In the genomic region with DNA sequence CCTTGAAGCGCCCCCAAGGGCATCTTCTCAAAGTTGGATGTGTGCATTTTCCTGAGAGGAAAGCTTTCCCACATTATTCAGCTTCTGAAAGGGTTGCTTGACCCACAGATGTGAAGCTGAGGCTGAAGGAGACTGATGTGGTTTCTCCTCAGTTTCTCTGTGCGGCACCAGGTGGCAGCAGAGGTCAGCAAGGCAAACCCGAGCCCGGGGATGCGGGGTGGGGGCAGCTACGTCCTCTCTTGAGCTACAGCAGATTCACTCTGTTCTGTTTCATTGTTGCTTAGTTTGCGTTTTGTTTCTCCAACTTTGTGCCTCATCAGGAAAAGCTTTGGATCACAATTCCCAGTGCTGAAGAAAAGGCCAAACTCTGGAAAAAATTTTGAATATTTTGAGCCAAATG, we compare ENCODE assay signal across 8 cellular contexts.
DNase-seq lines count a peak whose midpoint lies in the region; ATAC-seq and TF ChIP-seq lines count a peak whose summit lies in the region.
"Not testable (repeated sequence)": the region's sequence is repeated elsewhere in the genome, so short reads cannot be mapped to it uniquely, and the experiment has no call there.

No MANE protein-coding gene starts in this region.

- H3K36me3 Mint-ChIP-seq in Calu3 (ENCODE audit: insufficient read depth, unreplicated experiment); T-cell; activated CD8-positive, alpha-beta memory T cell treated with anti-CD3 and anti-CD28 coated beads, Interleukin-2, amount 10 ng/mL, durations not matched to agents 7 days and 5 days; naive thymus-derived CD8-positive, alpha-beta T cell: not testable (repeated sequence)

- POLR2A ChIA-PET in T-cell (lab: Charles Lee); naive thymus-derived CD8-positive, alpha-beta T cell (lab: Charles Lee): not testable (repeated sequence)

- not testable (repeated sequence) for ATAC-seq in T-cell (replicated peaks in 1 of 4); activated CD8-positive, alpha-beta memory T cell treated with anti-CD3 and anti-CD28 coated beads, Interleukin-2, amount 10 ng/mL, durations not matched to agents 7 days and 5 days; Right ventricle myocardium inferior; naive thymus-derived CD8-positive, alpha-beta T cell; thoracic aorta (ENCODE audit: insufficient number of reproducible peaks, low FRiP score, low read depth)

- H3K27ac Mint-ChIP-seq in Calu3 (ENCODE audit: unreplicated experiment); T-cell; activated CD8-positive, alpha-beta memory T cell treated with anti-CD3 and anti-CD28 coated beads, Interleukin-2, amount 10 ng/mL, durations not matched to agents 7 days and 5 days; naive thymus-derived CD8-positive, alpha-beta T cell: not testable (repeated sequence)

- H3K9me3 Mint-ChIP-seq in Calu3 (ENCODE audit: low read depth, unreplicated experiment); T-cell; activated CD8-positive, alpha-beta memory T cell treated with anti-CD3 and anti-CD28 coated beads, Interleukin-2, amount 10 ng/mL, durations not matched to agents 7 days and 5 days (ENCODE audit: low read depth); naive thymus-derived CD8-positive, alpha-beta T cell: not testable (repeated sequence)

- not testable (repeated sequence) for H3K4me3 ChIP-seq in ascending aorta, thoracic aorta

- DNase-seq in Calu3 (peak; percentile 81), T-cell (peak in 33 of 34 experiments; percentile 6 to 65 (median 44)), ascending aorta (ENCODE audit: low spot score in 2 of 2) (peak in 1 of 2 donors; percentile 70), Right ventricle myocardium inferior (ENCODE audit: missing footprints) (peak; percentile 60), thoracic aorta (ENCODE audit: low spot score) (peak; percentile 7)
- DNase-seq in activated CD8-positive, alpha-beta memory T cell treated with anti-CD3 and anti-CD28 coated beads, Interleukin-2, amount 10 ng/mL, durations not matched to agents 7 days and 5 days, result peak; percentile 78
- DNase-seq in naive thymus-derived CD8-positive, alpha-beta T cell, result peak; percentile 12 to 78 (median 48)
- DNase-seq in stimulated activated CD4-positive, alpha-beta T cell treated with anti-CD3 and anti-CD28 coated beads, Interleukin-1b, Interleukin-23, amount 100 ng/mL, for 48 hours, result peak; percentile 75

- CTCF ChIA-PET in Calu3 (lab: Charles Lee); T-cell (lab: Charles Lee); activated CD8-positive, alpha-beta memory T cell treated with anti-CD3 and anti-CD28 coated beads, Interleukin-2, amount 10 ng/mL, durations not matched to agents 7 days and 5 days (lab: Charles Lee): not testable (repeated sequence)

- not testable (repeated sequence) for H3K4me1 Mint-ChIP-seq in Calu3 (ENCODE audit: low read depth, unreplicated experiment); T-cell; activated CD8-positive, alpha-beta memory T cell treated with anti-CD3 and anti-CD28 coated beads, Interleukin-2, amount 10 ng/mL, durations not matched to agents 7 days and 5 days; naive thymus-derived CD8-positive, alpha-beta T cell

- not testable (repeated sequence) for H3K27ac ChIP-seq in ascending aorta, thoracic aorta

- H3K27me3 Mint-ChIP-seq in Calu3 (ENCODE audit: unreplicated experiment); T-cell; activated CD8-positive, alpha-beta memory T cell treated with anti-CD3 and anti-CD28 coated beads, Interleukin-2, amount 10 ng/mL, durations not matched to agents 7 days and 5 days; naive thymus-derived CD8-positive, alpha-beta T cell: not testable (repeated sequence)

- not testable (repeated sequence) for H3K27me3 ChIP-seq in ascending aorta; thoracic aorta (replicated peaks; ENCODE audit: insufficient read depth)

- BruUV-seq in Calu3 (replicated peaks; lab: Mats Ljungman, UMichigan), result not testable (repeated sequence)

- not testable (repeated sequence) for H3K36me3 ChIP-seq in ascending aorta, thoracic aorta

- H3K4me3 Mint-ChIP-seq in Calu3 (ENCODE audit: low read depth, unreplicated experiment); T-cell; activated CD8-positive, alpha-beta memory T cell treated with anti-CD3 and anti-CD28 coated beads, Interleukin-2, amount 10 ng/mL, durations not matched to agents 7 days and 5 days; naive thymus-derived CD8-positive, alpha-beta T cell: not testable (repeated sequence)

- intact Hi-C loops in Calu3 (cut with micrococcal nuclease; ENCODE audit: unreplicated experiment); ascending aorta (cut with DNase I); Right ventricle myocardium inferior (cut with DNase I): not testable (repeated sequence)

- not testable (repeated sequence) for H3K9me3 ChIP-seq in ascending aorta, thoracic aorta

- not testable (repeated sequence) for H3K4me1 ChIP-seq in ascending aorta; thoracic aorta (ENCODE audit: control insufficient read depth in 1 of 2, low read depth in 2 of 2)

- TF ChIP-seq CTCF in Calu3 (IDR thresholded peaks at IDR 0.05; ENCODE audit: unreplicated experiment) (peak; percentile 53), ascending aorta (IDR thresholded peaks at IDR 0.05) (peak in 2 of 3 experiments; percentile 33 to 39)
- not testable (repeated sequence) for TF ChIP-seq CTCF in thoracic aorta (IDR thresholded peaks at IDR 0.05)
